In the genomic region with DNA sequence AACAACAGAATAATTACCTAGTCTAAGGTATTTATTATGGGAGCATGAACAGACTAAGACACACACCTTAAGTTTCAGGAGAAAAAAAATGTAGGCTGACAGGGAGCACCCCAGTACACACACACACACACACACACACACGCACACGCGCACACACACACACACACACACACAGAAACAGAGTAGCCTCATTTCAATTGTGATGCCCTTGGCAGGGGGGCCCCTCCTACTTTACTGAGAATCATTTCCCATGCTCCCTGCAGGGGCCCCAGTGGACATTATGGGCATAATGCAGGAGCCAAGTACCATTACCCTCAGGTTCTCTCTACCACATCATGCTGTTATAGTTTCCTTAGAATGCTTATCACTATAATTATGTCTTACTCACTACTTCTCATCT, we compare ENCODE assay signal across 17 cellular contexts.
"Had no signal": no experiment of that assay in that cellular context is flagged by ENCODE, and none has a peak within 500 bp of the region (broad histone marks: within the 10 kb centered on the region; RNA-seq: fewer than 3 reads in every experiment).

No MANE protein-coding gene starts in this region.

- H3K4me3 ChIP-seq: colonic mucosa, esophagus squamous epithelium, lower lobe of right lung, prostate gland, right atrium auricular region, skin epidermis, spleen, transverse colon, vagina had no signal

- H3K9me3 ChIP-seq: colonic mucosa, esophagus squamous epithelium, lower lobe of right lung, prostate gland, right atrium auricular region, spleen, transverse colon, vagina had no signal

- H3K27ac Mint-ChIP-seq: dendritic cell treated with granulocyte-macrophage colony-stimulating factor and Interleukin-4, amounts not matched to agents 40 ng/mL and 50 ng/mL, for 4 days; natural killer cell had no signal

- H3K27ac ChIP-seq: colonic mucosa, lower lobe of right lung, prostate gland, spleen, vagina had no signal

- H3K36me3 Mint-ChIP-seq: natural killer cell had no signal

- H3K4me1 ChIP-seq: colonic mucosa, lower lobe of right lung, prostate gland, spleen, transverse colon, vagina had no signal

- ATAC-seq: left ventricle myocardium superior, lower lobe of right lung, natural killer cell had no signal

- H3K27me3 ChIP-seq: colonic mucosa, esophagus squamous epithelium, right atrium auricular region, spleen, transverse colon, vagina had no signal

- H3K4me3 Mint-ChIP-seq: central memory CD8-positive, alpha-beta T cell; dendritic cell treated with granulocyte-macrophage colony-stimulating factor and Interleukin-4, amounts not matched to agents 40 ng/mL and 50 ng/mL, for 4 days; natural killer cell had no signal

- H3K27me3 Mint-ChIP-seq: central memory CD8-positive, alpha-beta T cell had no signal

- H3K36me3 ChIP-seq: colonic mucosa, esophagus squamous epithelium, lower lobe of right lung, prostate gland, right atrium auricular region, spleen, transverse colon, vagina had no signal

- H3K9me3 Mint-ChIP-seq: central memory CD8-positive, alpha-beta T cell; dendritic cell treated with granulocyte-macrophage colony-stimulating factor and Interleukin-4, amounts not matched to agents 40 ng/mL and 50 ng/mL, for 4 days; natural killer cell had no signal

- DNase-seq: colonic mucosa; effector CD8-positive, alpha-beta T cell; esophagus squamous epithelium; head of caudate nucleus; left ventricle myocardium superior; lower lobe of right lung; natural killer cell; spleen; stimulated activated CD4-positive, alpha-beta T cell treated with anti-CD3 and anti-CD28 coated beads, Interleukin-4, amount 100 ng/mL, for 4 hours; stimulated activated naive CD4-positive, alpha-beta T cell; transverse colon had no signal
